Comparison of ENCODE assay signal across 13 cellular contexts in genomic region chr9:83698976-83699585, GRCh38. TPM values are rescaled to one million over a fixed set of nuclear protein-coding genes. Genes with fewer than 3 reads are reported as not detected.
DNase-seq lines count a peak whose midpoint lies in the region; ATAC-seq, FAIRE-seq and TF ChIP-seq lines count a peak whose summit lies in the region.
"Had no signal": no experiment of that assay in that cellular context is flagged by ENCODE, and none has a peak within 500 bp of the region (broad histone marks: within the 10 kb centered on the region; RNA-seq: fewer than 3 reads in every experiment).

No MANE protein-coding gene starts in this region.

- no peak overlapping the region for H3K4me3 ChIP-seq in endothelial cell of umbilical vein (replicated peaks in 1 of 3; ENCODE audit: insufficient read depth in 1 of 3, low read depth in 1 of 3, low read length in 3 of 3)
- no peak overlapping the region for H3K4me3 ChIP-seq in H7 (ENCODE audit: insufficient read depth, low read depth, low read length)
- H3K4me3 ChIP-seq: smooth muscle cell had no signal

- dilution Hi-C loops in endothelial cell of umbilical vein (cut with MboI; ENCODE audit: extremely low pct_ligation_motif_present, low sequenced_read_pairs) = no loop called here

- H3K4me2 ChIP-seq in endothelial cell of umbilical vein (ENCODE audit: insufficient read depth, low read length) = peak overlapping the region; percentile 33
- H3K4me2 ChIP-seq: KMS-11, smooth muscle cell had no signal

- H3K36me3 ChIP-seq in endothelial cell of umbilical vein (ENCODE audit: control insufficient read depth in 2 of 2, extremely low read depth in 1 of 2, insufficient read depth in 2 of 2, low read length in 2 of 2) = no peaks in the 10 kb centered on the region
- H3K36me3 ChIP-seq in H7 (replicated peaks; ENCODE audit: control insufficient read depth, insufficient read depth, low read length) = no peaks in the 10 kb centered on the region

- H3K27me3 Mint-ChIP-seq in activated CD4-positive, alpha-beta T cell treated with anti-CD3 and anti-CD28 coated beads for 36 hours = no peaks in the 10 kb centered on the region
- no peaks in the 10 kb centered on the region for H3K27me3 Mint-ChIP-seq in T-helper 2 cell treated with Interferon-gamma antibody and Interleukin-4, amounts not matched to agents 5 μg/mL and 100 μg/mL, for 36 hours (ENCODE audit: low read depth)
- H3K27me3 Mint-ChIP-seq: dendritic cell treated with granulocyte-macrophage colony-stimulating factor and Interleukin-4, amounts not matched to agents 40 ng/mL and 50 ng/mL, for 4 days had no signal

- peaks cover 68% of the 10 kb centered on the region for H3K4me1 Mint-ChIP-seq in activated CD4-positive, alpha-beta T cell treated with anti-CD3 and anti-CD28 coated beads for 36 hours
- peaks cover 34% of the 10 kb centered on the region for H3K4me1 Mint-ChIP-seq in T-helper 2 cell treated with Interferon-gamma antibody and Interleukin-4, amounts not matched to agents 5 μg/mL and 100 μg/mL, for 36 hours (ENCODE audit: low read depth)

- POLR2A ChIA-PET in activated CD4-positive, alpha-beta T cell treated with anti-CD3 and anti-CD28 coated beads for 36 hours (lab: Charles Lee) = interaction anchor here (2.6 kb wide), 2 partner anchors 8 to 10 kb away, joined by 6 to 10 read pairs; partner anchors contain the start of gene UBQLN1
- POLR2A ChIA-PET in endothelial cell of umbilical vein (lab: Charles Lee) = interaction anchor here (0.7 kb wide), 2 partner anchors 33 to 76 kb away, joined by 4 read pairs; partner anchors contain the start of gene IDNK

- peak; percentile 11 for DNase-seq in activated CD4-positive, alpha-beta T cell treated with anti-CD3 and anti-CD28 coated beads for 36 hours
- no peak for DNase-seq in activated CD4-positive, alpha-beta T cell treated with anti-CD3 and anti-CD28 coated beads for 48 hours
- DNase-seq in endothelial cell of umbilical vein (ENCODE audit: low read depth, low spot score) (peak; percentile 33), H7 (no peak)
- DNase-seq in T-helper 2 cell treated with Interferon-gamma antibody and Interleukin-4, amounts not matched to agents 5 μg/mL and 100 μg/mL, for 36 hours (ENCODE audit: low spot score) = no peak
- DNase-seq: DMS79 treated with DMSO at 0.1 percent for 48 hours had no signal

- no peak overlapping the region for H3K4me3 Mint-ChIP-seq in activated CD4-positive, alpha-beta T cell treated with anti-CD3 and anti-CD28 coated beads for 36 hours
- no peak overlapping the region for H3K4me3 Mint-ChIP-seq in T-helper 2 cell treated with Interferon-gamma antibody and Interleukin-4, amounts not matched to agents 5 μg/mL and 100 μg/mL, for 36 hours
- H3K4me3 Mint-ChIP-seq: dendritic cell treated with granulocyte-macrophage colony-stimulating factor and Interleukin-4, amounts not matched to agents 40 ng/mL and 50 ng/mL, for 4 days had no signal

- H3K9ac ChIP-seq in endothelial cell of umbilical vein (replicated peaks; ENCODE audit: extremely low read depth, insufficient read depth, low read length) = no peak overlapping the region
- H3K9ac ChIP-seq: KMS-11 had no signal

- TF ChIP-seq CTCF in endothelial cell of umbilical vein (IDR thresholded peaks at IDR 0.05; ENCODE audit: extremely low read depth in 1 of 2, insufficient read depth in 1 of 2, low read depth in 1 of 2, low read length in 2 of 2) = no peak

- H2AFZ ChIP-seq in endothelial cell of umbilical vein (ENCODE audit: low read depth, low read length) = no peak overlapping the region

- intact Hi-C loops in activated CD4-positive, alpha-beta T cell treated with anti-CD3 and anti-CD28 coated beads for 36 hours (cut with DNase I, micrococcal nuclease) = no loop called here
- intact Hi-C loops in endothelial cell of umbilical vein (cut with micrococcal nuclease) = no loop called here

- no peaks in the 10 kb centered on the region for H3K9me3 ChIP-seq in endothelial cell of umbilical vein (replicated peaks; ENCODE audit: control insufficient read depth, insufficient read depth, low read length)

- peaks cover 33% of the 10 kb centered on the region for H3K4me1 ChIP-seq in endothelial cell of umbilical vein (ENCODE audit: control insufficient read depth, extremely low read depth, insufficient read depth, low read length)

- no TSS peak for BruUV-seq in endothelial cell of umbilical vein (replicated peaks; lab: Mats Ljungman, UMichigan)

- peaks cover 31% of the 10 kb centered on the region for H4K20me1 ChIP-seq in endothelial cell of umbilical vein (replicated peaks; ENCODE audit: control insufficient read depth, extremely low read depth, insufficient read depth, low read length)

- H3K27ac Mint-ChIP-seq in activated CD4-positive, alpha-beta T cell treated with anti-CD3 and anti-CD28 coated beads for 36 hours = peak overlapping the region; percentile 29
- H3K27ac Mint-ChIP-seq in T-helper 2 cell treated with Interferon-gamma antibody and Interleukin-4, amounts not matched to agents 5 μg/mL and 100 μg/mL, for 36 hours = no peak overlapping the region
- H3K27ac Mint-ChIP-seq: dendritic cell treated with granulocyte-macrophage colony-stimulating factor and Interleukin-4, amounts not matched to agents 40 ng/mL and 50 ng/mL, for 4 days had no signal

- H3K9me3 Mint-ChIP-seq in activated CD4-positive, alpha-beta T cell treated with anti-CD3 and anti-CD28 coated beads for 36 hours (ENCODE audit: low read depth) = no peaks in the 10 kb centered on the region
- H3K9me3 Mint-ChIP-seq in T-helper 2 cell treated with Interferon-gamma antibody and Interleukin-4, amounts not matched to agents 5 μg/mL and 100 μg/mL, for 36 hours = no peaks in the 10 kb centered on the region
- H3K9me3 Mint-ChIP-seq: dendritic cell treated with granulocyte-macrophage colony-stimulating factor and Interleukin-4, amounts not matched to agents 40 ng/mL and 50 ng/mL, for 4 days had no signal

- no peak for TF ChIP-seq POLR2A in endothelial cell of umbilical vein (IDR thresholded peaks at IDR 0.05; ENCODE audit: low read depth, low read length)

- no peak overlapping the region for H3K27ac ChIP-seq in endothelial cell of umbilical vein (ENCODE audit: insufficient read depth, low read depth, low read length)
- H3K27ac ChIP-seq: KMS-11 had no signal

- H3K9me1 ChIP-seq in endothelial cell of umbilical vein (replicated peaks; ENCODE audit: control insufficient read depth, extremely low read depth, insufficient read depth, low read length) = no peaks in the 10 kb centered on the region

- FAIRE-seq in endothelial cell of umbilical vein (lab: Jason Lieb, UNC) = no peak
- FAIRE-seq: frontal cortex had no signal

- H3K27me3 ChIP-seq in endothelial cell of umbilical vein (ENCODE audit: control insufficient read depth in 2 of 2, insufficient read depth in 2 of 2, low read length in 2 of 2) = no peaks in the 10 kb centered on the region
- H3K27me3 ChIP-seq in H7 (ENCODE audit: control insufficient read depth, insufficient read depth, low read length) = no peaks in the 10 kb centered on the region

- CTCF ChIA-PET in activated CD4-positive, alpha-beta T cell treated with anti-CD3 and anti-CD28 coated beads for 36 hours (lab: Charles Lee) = interaction anchor here (0.7 to 1.4 kb wide), 3 partner anchors 9 to 76 kb away, joined by 3 read pairs; partner anchors contain the start of gene UBQLN1
- CTCF ChIA-PET in endothelial cell of umbilical vein (lab: Charles Lee) = interaction anchor here (1.4 to 1.6 kb wide), 2 partner anchors 33 to 50 kb away, joined by 4 to 6 read pairs; no protein-coding TSS in a partner anchor

- H3K36me3 Mint-ChIP-seq in activated CD4-positive, alpha-beta T cell treated with anti-CD3 and anti-CD28 coated beads for 36 hours (ENCODE audit: low read depth) = peaks cover 11% of the 10 kb centered on the region
- peaks cover 7% of the 10 kb centered on the region for H3K36me3 Mint-ChIP-seq in T-helper 2 cell treated with Interferon-gamma antibody and Interleukin-4, amounts not matched to agents 5 μg/mL and 100 μg/mL, for 36 hours (ENCODE audit: low read depth)

- peak; percentile 75 for ATAC-seq in activated CD4-positive, alpha-beta T cell treated with anti-CD3 and anti-CD28 coated beads for 36 hours
- ATAC-seq in GM19395 (IDR thresholded peaks at IDR 0.05; ENCODE audit: unreplicated experiment) (peak; percentile 60), HG03095 (IDR thresholded peaks at IDR 0.05; ENCODE audit: unreplicated experiment) (peak; percentile 39), HG03039 (IDR thresholded peaks at IDR 0.05; ENCODE audit: unreplicated experiment) (no peak)

- peaks cover 100% of the 10 kb centered on the region for H3K79me2 ChIP-seq in endothelial cell of umbilical vein (ENCODE audit: control insufficient read depth, insufficient read depth, low read length)

TF ChIP-seq in endothelial cell of umbilical vein, 7 proteins besides CTCF, POLR2A, EP300 and RAD21:
- TF ChIP-seq EZH2 (IDR thresholded peaks at IDR 0.05; ENCODE audit: borderline replicate concordance, low read depth, low read length, severe bottlenecking) (no peak), JUN (IDR thresholded peaks at IDR 0.05; ENCODE audit: borderline replicate concordance, insufficient read depth, insufficient read length, low read depth) (peak; percentile 22)

RNA-seq across cellular contexts. Expression of gene UBQLN1, which starts 8.7 kb away (rescaled TPM):
- total RNA-seq in activated CD4-positive, alpha-beta T cell treated with anti-CD3 and anti-CD28 coated beads for 36 hours = 100 to 1,000 TPM in 1 of 2 experiments, 10 to 100 TPM in 1; 88.3 to 116 TPM
- 101 and 110 TPM in 2 replicates for total RNA-seq in endothelial cell of umbilical vein
- 61.1 and 66.1 TPM in 2 replicates for polyA plus RNA-seq in endothelial cell of umbilical vein
- 83.0 and 83.4 TPM in 2 replicates for polyA plus RNA-seq in endothelial cell of umbilical vein (2011; cell fraction: cytosol; rRNA removed)
- 87.2 and 97.7 TPM in 2 replicates for polyA plus RNA-seq in endothelial cell of umbilical vein (2011; cell fraction: nucleus; rRNA removed)
- polyA plus RNA-seq in endothelial cell of umbilical vein (2012) = 88.8 and 111 TPM in 2 replicates
- polyA minus RNA-seq in endothelial cell of umbilical vein = 209 and 217 TPM in 2 replicates
- polyA minus RNA-seq in endothelial cell of umbilical vein (2011; cell fraction: cytosol; rRNA and poly(A)+ RNA removed) = 108 TPM
- 110 and 120 TPM in 2 replicates for polyA minus RNA-seq in endothelial cell of umbilical vein (2011; cell fraction: nucleus; rRNA and poly(A)+ RNA removed)
- 126 and 152 TPM in 2 replicates for total RNA-seq in H7 (2014; rRNA removed; shearing (Covaris generic))

Comparison
In these comparisons a context has a peak if more than half of its experiments do, and no peak if none do; other contexts are left out.
1. DNase-seq: peak in activated CD4-positive, alpha-beta T cell treated with anti-CD3 and anti-CD28 coated beads for 36 hours (single experiment) and endothelial cell of umbilical vein (single experiment); none in activated CD4-positive, alpha-beta T cell treated with anti-CD3 and anti-CD28 coated beads for 48 hours (single experiment), T-helper 2 cell treated with Interferon-gamma antibody and Interleukin-4, amounts not matched to agents 5 μg/mL and 100 μg/mL, for 36 hours (single experiment) and H7 (single experiment).